Comparison of ENCODE assay signal across 8 cellular contexts in genomic region chr4:78644744-78645330, GRCh38.
DNase-seq lines count a peak whose midpoint lies in the region; ATAC-seq and TF ChIP-seq lines count a peak whose summit lies in the region.

No MANE protein-coding gene starts in this region.

- no peak overlapping the region for H2AFZ ChIP-seq in parathyroid adenoma

- H3K27ac Mint-ChIP-seq in activated T-helper 17 cell treated with anti-CD3 and anti-CD28 coated beads, Interleukin-2, amount 50 U/mL, for 72 hours: no peak overlapping the region

- no peaks in the 10 kb centered on the region for H3K36me3 Mint-ChIP-seq in activated T-helper 17 cell treated with anti-CD3 and anti-CD28 coated beads, Interleukin-2, amount 50 U/mL, for 72 hours (ENCODE audit: low read depth)

- no peak overlapping the region for H3K4me2 ChIP-seq in parathyroid adenoma (ENCODE audit: low read length)

- H3K9ac ChIP-seq in parathyroid adenoma: no peak overlapping the region

- H3K27ac ChIP-seq in gastroesophageal sphincter: peak overlapping the region; percentile 77 to 95 (median 85)
- peak overlapping the region; percentile 44 for H3K27ac ChIP-seq in parathyroid adenoma

- H3K27me3 Mint-ChIP-seq in activated T-helper 17 cell treated with anti-CD3 and anti-CD28 coated beads, Interleukin-2, amount 50 U/mL, for 72 hours: no peaks in the 10 kb centered on the region

- no peak overlapping the region for H3K4me3 ChIP-seq in BJ (ENCODE audit: low read depth, low read length)
- no peak overlapping the region for H3K4me3 ChIP-seq in gastroesophageal sphincter
- H3K4me3 ChIP-seq in parathyroid adenoma (ENCODE audit: low read depth, low read length): no peak overlapping the region

- H3K4me3 Mint-ChIP-seq in activated T-helper 17 cell treated with anti-CD3 and anti-CD28 coated beads, Interleukin-2, amount 50 U/mL, for 72 hours: no peak overlapping the region

- TF ChIP-seq EP300 in gastroesophageal sphincter (IDR thresholded peaks at IDR 0.05): no peak

- DNase-seq in BJ (ENCODE audit: low read depth): no peak
- peak; percentile 64 to 67 for DNase-seq in NOMO-1 (lab: John Stamatoyannopoulos, UW; ENCODE audit: unreplicated experiment in 2 of 2)
- no peak for DNase-seq in NCI-H774 (lab: John Stamatoyannopoulos, UW)

- H3K27me3 ChIP-seq in BJ (ENCODE audit: control insufficient read depth, insufficient read depth, low read length) (no peaks in the 10 kb centered on the region), gastroesophageal sphincter (no peaks in the 10 kb centered on the region), parathyroid adenoma (ENCODE audit: control insufficient read depth, insufficient read depth, low read length) (no peaks in the 10 kb centered on the region)

- H3K4me1 ChIP-seq in gastroesophageal sphincter: peaks cover 14 to 38% (median 23%) of the 10 kb centered on the region in 3 donors
- H3K4me1 ChIP-seq in parathyroid adenoma: no peaks in the 10 kb centered on the region

- H3K9me3 ChIP-seq in gastroesophageal sphincter (no peaks in the 10 kb centered on the region), parathyroid adenoma (ENCODE audit: control insufficient read depth, low read length) (no peaks in the 10 kb centered on the region)

- H3K4me1 Mint-ChIP-seq in activated T-helper 17 cell treated with anti-CD3 and anti-CD28 coated beads, Interleukin-2, amount 50 U/mL, for 72 hours: no peaks in the 10 kb centered on the region

- ATAC-seq in GM18858 (IDR thresholded peaks at IDR 0.05; ENCODE audit: unreplicated experiment) (peak; percentile 91), HG03039 (IDR thresholded peaks at IDR 0.05; ENCODE audit: unreplicated experiment) (peak; percentile 72), gastroesophageal sphincter (peak; percentile 67)
- peak; percentile 72 for ATAC-seq in activated T-helper 17 cell treated with anti-CD3 and anti-CD28 coated beads, Interleukin-2, amount 50 U/mL, for 72 hours (replicated peaks)

- no peak for TF ChIP-seq POLR2A in gastroesophageal sphincter (IDR thresholded peaks at IDR 0.05)

- POLR2A ChIA-PET in BJ (lab: Charles Lee): interaction anchor here (0.6 kb wide), 1 partner anchor 53 kb away, joined by 4 read pairs; no protein-coding TSS in a partner anchor

- CTCF ChIA-PET in BJ (lab: Yijun Ruan, JAX): interaction anchor here (0.6 to 3.5 kb wide), 15 partner anchors 9 to 219 kb away, joined by 3 to 15 read pairs (median 3); no protein-coding TSS in a partner anchor

- no peaks in the 10 kb centered on the region for H3K36me3 ChIP-seq in BJ (ENCODE audit: control insufficient read depth, insufficient read depth, low read length)
- no peaks in the 10 kb centered on the region for H3K36me3 ChIP-seq in gastroesophageal sphincter
- H3K36me3 ChIP-seq in parathyroid adenoma (ENCODE audit: control insufficient read depth, insufficient read depth, low read length): no peaks in the 10 kb centered on the region

- TF ChIP-seq CTCF in BJ (IDR thresholded peaks at IDR 0.05; ENCODE audit: insufficient read depth, low read depth, low read length) (peak; percentile 86), gastroesophageal sphincter (IDR thresholded peaks at IDR 0.05) (peak; percentile 90 to 97 (median 95)), parathyroid adenoma (IDR thresholded peaks at IDR 0.05) (peak; percentile 67)

- no peaks in the 10 kb centered on the region for H3K79me2 ChIP-seq in parathyroid adenoma

- H3K9me3 Mint-ChIP-seq in activated T-helper 17 cell treated with anti-CD3 and anti-CD28 coated beads, Interleukin-2, amount 50 U/mL, for 72 hours: no peaks in the 10 kb centered on the region

- WGBS in gastroesophageal sphincter (ENCODE audit: low coverage in 1 of 2), 2 donors: 17 to 25% methylated on average over 3 to 4 of the region's 4 CpGs

Comparison
In these comparisons a context has a peak if more than half of its experiments do, and no peak if none do; other contexts are left out.
1. DNase-seq: peak in NOMO-1 (2 of 2); none in BJ (single experiment) and NCI-H774 (single experiment).
2. Peak in every context shown above with its lines, with median percentiles within 50 percentile points of each other: CTCF ChIP-seq and ATAC-seq.